Comparison of ENCODE assay signal across 27 cellular contexts in genomic region chr4:7418131-7418943, GRCh38. TPM values are rescaled to one million over a fixed set of nuclear protein-coding genes. Genes with fewer than 3 reads are reported as not detected.
DNase-seq lines count a peak whose midpoint lies in the region; ATAC-seq and TF ChIP-seq lines count a peak whose summit lies in the region.
"Had no signal": no experiment of that assay in that cellular context is flagged by ENCODE, and none has a peak within 500 bp of the region (broad histone marks: within the 10 kb centered on the region; RNA-seq: fewer than 3 reads in every experiment).

No MANE protein-coding gene starts in this region.

- H3K4me1 ChIP-seq in right atrium auricular region (no peaks in the 10 kb centered on the region), upper lobe of right lung (no peaks in the 10 kb centered on the region)
- H3K4me1 ChIP-seq: HAP-1 had no signal

- no peaks in the 10 kb centered on the region for H3K36me3 Mint-ChIP-seq in HFFc6 (ENCODE audit: low read depth)
- H3K36me3 Mint-ChIP-seq: activated naive CD4-positive, alpha-beta T cell treated with anti-CD3 and anti-CD28 coated beads, Interleukin-2, amount 50 U/mL, for 24 hours had no signal

- DNase-seq in Right ventricle myocardium superior (peak; percentile 20), right atrium auricular region (ENCODE audit: low spot score) (no peak), HFFc6 (no peak), mesenteric fat pad (ENCODE audit: low spot score) (peak; percentile 77), upper lobe of right lung (peak; percentile 35), UCSD-AML1 (lab: John Stamatoyannopoulos, UW; ENCODE audit: unreplicated experiment) (no peak)
- DNase-seq: activated CD8-positive, alpha-beta T cell treated with anti-CD3 and anti-CD28 coated beads for 36 hours; activated T-cell treated with anti-CD3 and anti-CD28 coated beads, Interleukin-2, amount 50 U/mL, for 48 hours; CD4-positive, alpha-beta T cell; DMS153; foreskin melanocyte; hippocampal formation; MM.1S; NCI-H146; NCI-H526 treated with DMSO at 0.1 percent for 48 hours; nucleus accumbens; stimulated activated CD4-positive, alpha-beta T cell treated with anti-CD3 and anti-CD28 coated beads, Interleukin-15, amount 100 ng/mL, for 24 hours had no signal

- H3K27ac ChIP-seq in right atrium auricular region (no peak overlapping the region), upper lobe of right lung (no peak overlapping the region)
- H3K27ac ChIP-seq: SK-N-MC had no signal

- H3K27me3 ChIP-seq in right atrium auricular region, result no peaks in the 10 kb centered on the region
- no peaks in the 10 kb centered on the region for H3K27me3 ChIP-seq in upper lobe of right lung

- no peak for ATAC-seq in Right ventricle myocardium superior (ENCODE audit: poor library complexity)
- no peak for ATAC-seq in upper lobe of right lung
- no peak for ATAC-seq in esophagus mucosa
- ATAC-seq: activated CD8-positive, alpha-beta T cell treated with anti-CD3 and anti-CD28 coated beads for 36 hours; WTC11 had no signal

- TF ChIP-seq CTCF in right atrium auricular region (IDR thresholded peaks at IDR 0.05), result no peak
- peak; percentile 26 for TF ChIP-seq CTCF in HFFc6 (IDR thresholded peaks at IDR 0.05)
- TF ChIP-seq CTCF in upper lobe of right lung (IDR thresholded peaks at IDR 0.05), result no peak

- H3K9me3 ChIP-seq in right atrium auricular region, result no peaks in the 10 kb centered on the region
- no peaks in the 10 kb centered on the region for H3K9me3 ChIP-seq in upper lobe of right lung
- H3K9me3 ChIP-seq: HAP-1 had no signal

- no peak overlapping the region for H3K4me3 ChIP-seq in right atrium auricular region
- no peak overlapping the region for H3K4me3 ChIP-seq in upper lobe of right lung
- H3K4me3 ChIP-seq: HAP-1, SK-N-MC had no signal

- no peaks in the 10 kb centered on the region for H3K36me3 ChIP-seq in right atrium auricular region
- H3K36me3 ChIP-seq in upper lobe of right lung, result no peaks in the 10 kb centered on the region
- H3K36me3 ChIP-seq: HAP-1 had no signal

- H3K4me1 Mint-ChIP-seq in HFFc6 (ENCODE audit: low read depth), result no peaks in the 10 kb centered on the region
- H3K4me1 Mint-ChIP-seq: activated naive CD4-positive, alpha-beta T cell treated with anti-CD3 and anti-CD28 coated beads, Interleukin-2, amount 50 U/mL, for 24 hours had no signal

- intact Hi-C loops in Right ventricle myocardium superior (cut with DNase I) (no loop called here), upper lobe of right lung (cut with DNase I) (no loop called here)

- no peak overlapping the region for H3K4me3 Mint-ChIP-seq in HFFc6
- H3K4me3 Mint-ChIP-seq: activated CD8-positive, alpha-beta T cell treated with anti-CD3 and anti-CD28 coated beads for 36 hours; activated naive CD4-positive, alpha-beta T cell treated with anti-CD3 and anti-CD28 coated beads, Interleukin-2, amount 50 U/mL, for 24 hours; CD4-positive, alpha-beta T cell; T-helper 2 cell treated with Interferon-gamma antibody and Interleukin-4, amounts not matched to agents 5 μg/mL and 100 μg/mL, for 36 hours; WTC11 had no signal

- H3K9me3 Mint-ChIP-seq in HFFc6, result peaks cover 3% of the 10 kb centered on the region; the same call in 1 of the 2 replicates
- H3K9me3 Mint-ChIP-seq: activated naive CD4-positive, alpha-beta T cell treated with anti-CD3 and anti-CD28 coated beads, Interleukin-2, amount 50 U/mL, for 24 hours; CD4-positive, alpha-beta T cell had no signal

- H3K27ac Mint-ChIP-seq in HFFc6, result no peak overlapping the region
- H3K27ac Mint-ChIP-seq: activated CD8-positive, alpha-beta T cell treated with anti-CD3 and anti-CD28 coated beads for 36 hours; activated naive CD4-positive, alpha-beta T cell treated with anti-CD3 and anti-CD28 coated beads, Interleukin-2, amount 50 U/mL, for 24 hours; CD4-positive, alpha-beta T cell; T-helper 2 cell treated with Interferon-gamma antibody and Interleukin-4, amounts not matched to agents 5 μg/mL and 100 μg/mL, for 36 hours; WTC11 had no signal

- peaks cover 45% of the 10 kb centered on the region for H3K27me3 Mint-ChIP-seq in HFFc6 (ENCODE audit: insufficient read depth)

RNA-seq across cellular contexts. Expression of gene PSAPL1, which starts 16.4 kb away (rescaled TPM):
- not detected for total RNA-seq in Right ventricle myocardium superior
- total RNA-seq in right atrium auricular region, result under 1 TPM in 1 of 2 donors, not detected in 1; 0.12 TPM
- not detected for total RNA-seq in HFFc6 (2021; fragmentation: NEBNext Ultra II Directional; extraction: Animal tissue kit (Norgen Biotek cat#: 25700))
- total RNA-seq in mesenteric fat pad, result not detected
- total RNA-seq in upper lobe of right lung, result 0.14 TPM
- total RNA-seq in esophagus mucosa, result not detected
- total RNA-seq: activated CD8-positive, alpha-beta T cell treated with anti-CD3 and anti-CD28 coated beads for 36 hours; CD4-positive, alpha-beta T cell; cerebellum; lung microvascular endothelial cell; RPMI7951; ureter; WTC11 had no signal

Comparison
In these comparisons a context has a peak if more than half of its experiments do, and no peak if none do; other contexts are left out.
1. DNase-seq: peak in Right ventricle myocardium superior (single experiment), mesenteric fat pad (single experiment) and upper lobe of right lung (single experiment); none in right atrium auricular region (single experiment), HFFc6 (single experiment) and UCSD-AML1 (single experiment).